In genomic region chr13:82827704-82828103, GRCh38 we compare ENCODE assay signal across 27 cellular contexts.
"Had no signal": no experiment of that assay in that cellular context is flagged by ENCODE, and none has a peak within 500 bp of the region (broad histone marks: within the 10 kb centered on the region; RNA-seq: fewer than 3 reads in every experiment).

No MANE protein-coding gene starts in this region.

- H3K9me3 ChIP-seq: colonic mucosa, esophagus muscularis mucosa, esophagus squamous epithelium, gastrocnemius medialis, gastroesophageal sphincter had no signal

- H3K27me3 ChIP-seq: colonic mucosa, dorsolateral prefrontal cortex, esophagus muscularis mucosa, esophagus squamous epithelium, foreskin keratinocyte, gastrocnemius medialis, gastroesophageal sphincter, heart left ventricle, heart right ventricle had no signal

- H3K27ac ChIP-seq: colonic mucosa, coronary artery, dorsolateral prefrontal cortex, epithelial cell of prostate, esophagus muscularis mucosa, esophagus squamous epithelium, foreskin keratinocyte, gastrocnemius medialis, gastroesophageal sphincter, heart left ventricle, heart right ventricle had no signal

- DNase-seq: colonic mucosa; cortex of kidney; dermis blood vessel endothelial cell; dorsolateral prefrontal cortex; effector CD4-positive, alpha-beta T cell; effector CD8-positive, alpha-beta T cell; effector memory CD4-positive, alpha-beta T cell; effector memory CD8-positive, alpha-beta T cell; endodermal cell; erythroblast; esophagus squamous epithelium; foreskin fibroblast; foreskin keratinocyte; foreskin melanocyte; gastrocnemius medialis; glutamatergic neuron; head of caudate nucleus; heart left ventricle; heart right ventricle had no signal

- ATAC-seq: effector memory CD8-positive, alpha-beta T cell; esophagus mucosa; foreskin keratinocyte; gastrocnemius medialis; gastroesophageal sphincter; heart left ventricle; heart right ventricle had no signal

- FAIRE-seq: colon, endometrium, endothelial cell of umbilical vein had no signal

- H3K4me1 ChIP-seq: colonic mucosa, esophagus muscularis mucosa, esophagus squamous epithelium, foreskin keratinocyte, gastrocnemius medialis, gastroesophageal sphincter, heart left ventricle, heart right ventricle had no signal

- H3K36me3 ChIP-seq: colonic mucosa, esophagus muscularis mucosa, esophagus squamous epithelium, gastrocnemius medialis, gastroesophageal sphincter, heart left ventricle, heart right ventricle had no signal

- H3K4me3 ChIP-seq: colonic mucosa, coronary artery, dorsolateral prefrontal cortex, esophagus muscularis mucosa, esophagus squamous epithelium, gastrocnemius medialis, gastroesophageal sphincter, heart left ventricle, heart right ventricle had no signal
